Comparison of ENCODE assay signal across 2 cellular contexts in genomic region chr17:66425751-66426396, GRCh38.
TF ChIP-seq lines count a peak whose summit lies in the region.

No MANE protein-coding gene starts in this region.

TF ChIP-seq in GM23338, 12 proteins besides CTCF, POLR2A, EP300 and RAD21 (continued from another document):
- TF ChIP-seq, protein P1, sequence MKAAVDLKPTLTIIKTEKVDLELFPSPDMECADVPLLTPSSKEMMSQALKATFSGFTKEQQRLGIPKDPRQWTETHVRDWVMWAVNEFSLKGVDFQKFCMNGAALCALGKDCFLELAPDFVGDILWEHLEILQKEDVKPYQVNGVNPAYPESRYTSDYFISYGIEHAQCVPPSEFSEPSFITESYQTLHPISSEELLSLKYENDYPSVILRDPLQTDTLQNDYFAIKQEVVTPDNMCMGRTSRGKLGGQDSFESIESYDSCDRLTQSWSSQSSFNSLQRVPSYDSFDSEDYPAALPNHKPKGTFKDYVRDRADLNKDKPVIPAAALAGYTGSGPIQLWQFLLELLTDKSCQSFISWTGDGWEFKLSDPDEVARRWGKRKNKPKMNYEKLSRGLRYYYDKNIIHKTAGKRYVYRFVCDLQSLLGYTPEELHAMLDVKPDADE (IDR thresholded peaks at IDR 0.05) = no peak
- TF ChIP-seq JUNB (IDR thresholded peaks at IDR 0.05; ENCODE audit: unreplicated experiment) (no peak), STAT1 (IDR thresholded peaks at IDR 0.05; ENCODE audit: unreplicated experiment) (no peak), NANOG (IDR thresholded peaks at IDR 0.05; ENCODE audit: borderline replicate concordance) (no peak), POLR2AphosphoS5 (IDR thresholded peaks at IDR 0.05; ENCODE audit: low read depth) (no peak), ZNF114 (CRISPR knock-in tag; IDR thresholded peaks at IDR 0.05) (no peak), REST (IDR thresholded peaks at IDR 0.05; ENCODE audit: unreplicated experiment) (no peak)
- TF ChIP-seq, protein P2, sequence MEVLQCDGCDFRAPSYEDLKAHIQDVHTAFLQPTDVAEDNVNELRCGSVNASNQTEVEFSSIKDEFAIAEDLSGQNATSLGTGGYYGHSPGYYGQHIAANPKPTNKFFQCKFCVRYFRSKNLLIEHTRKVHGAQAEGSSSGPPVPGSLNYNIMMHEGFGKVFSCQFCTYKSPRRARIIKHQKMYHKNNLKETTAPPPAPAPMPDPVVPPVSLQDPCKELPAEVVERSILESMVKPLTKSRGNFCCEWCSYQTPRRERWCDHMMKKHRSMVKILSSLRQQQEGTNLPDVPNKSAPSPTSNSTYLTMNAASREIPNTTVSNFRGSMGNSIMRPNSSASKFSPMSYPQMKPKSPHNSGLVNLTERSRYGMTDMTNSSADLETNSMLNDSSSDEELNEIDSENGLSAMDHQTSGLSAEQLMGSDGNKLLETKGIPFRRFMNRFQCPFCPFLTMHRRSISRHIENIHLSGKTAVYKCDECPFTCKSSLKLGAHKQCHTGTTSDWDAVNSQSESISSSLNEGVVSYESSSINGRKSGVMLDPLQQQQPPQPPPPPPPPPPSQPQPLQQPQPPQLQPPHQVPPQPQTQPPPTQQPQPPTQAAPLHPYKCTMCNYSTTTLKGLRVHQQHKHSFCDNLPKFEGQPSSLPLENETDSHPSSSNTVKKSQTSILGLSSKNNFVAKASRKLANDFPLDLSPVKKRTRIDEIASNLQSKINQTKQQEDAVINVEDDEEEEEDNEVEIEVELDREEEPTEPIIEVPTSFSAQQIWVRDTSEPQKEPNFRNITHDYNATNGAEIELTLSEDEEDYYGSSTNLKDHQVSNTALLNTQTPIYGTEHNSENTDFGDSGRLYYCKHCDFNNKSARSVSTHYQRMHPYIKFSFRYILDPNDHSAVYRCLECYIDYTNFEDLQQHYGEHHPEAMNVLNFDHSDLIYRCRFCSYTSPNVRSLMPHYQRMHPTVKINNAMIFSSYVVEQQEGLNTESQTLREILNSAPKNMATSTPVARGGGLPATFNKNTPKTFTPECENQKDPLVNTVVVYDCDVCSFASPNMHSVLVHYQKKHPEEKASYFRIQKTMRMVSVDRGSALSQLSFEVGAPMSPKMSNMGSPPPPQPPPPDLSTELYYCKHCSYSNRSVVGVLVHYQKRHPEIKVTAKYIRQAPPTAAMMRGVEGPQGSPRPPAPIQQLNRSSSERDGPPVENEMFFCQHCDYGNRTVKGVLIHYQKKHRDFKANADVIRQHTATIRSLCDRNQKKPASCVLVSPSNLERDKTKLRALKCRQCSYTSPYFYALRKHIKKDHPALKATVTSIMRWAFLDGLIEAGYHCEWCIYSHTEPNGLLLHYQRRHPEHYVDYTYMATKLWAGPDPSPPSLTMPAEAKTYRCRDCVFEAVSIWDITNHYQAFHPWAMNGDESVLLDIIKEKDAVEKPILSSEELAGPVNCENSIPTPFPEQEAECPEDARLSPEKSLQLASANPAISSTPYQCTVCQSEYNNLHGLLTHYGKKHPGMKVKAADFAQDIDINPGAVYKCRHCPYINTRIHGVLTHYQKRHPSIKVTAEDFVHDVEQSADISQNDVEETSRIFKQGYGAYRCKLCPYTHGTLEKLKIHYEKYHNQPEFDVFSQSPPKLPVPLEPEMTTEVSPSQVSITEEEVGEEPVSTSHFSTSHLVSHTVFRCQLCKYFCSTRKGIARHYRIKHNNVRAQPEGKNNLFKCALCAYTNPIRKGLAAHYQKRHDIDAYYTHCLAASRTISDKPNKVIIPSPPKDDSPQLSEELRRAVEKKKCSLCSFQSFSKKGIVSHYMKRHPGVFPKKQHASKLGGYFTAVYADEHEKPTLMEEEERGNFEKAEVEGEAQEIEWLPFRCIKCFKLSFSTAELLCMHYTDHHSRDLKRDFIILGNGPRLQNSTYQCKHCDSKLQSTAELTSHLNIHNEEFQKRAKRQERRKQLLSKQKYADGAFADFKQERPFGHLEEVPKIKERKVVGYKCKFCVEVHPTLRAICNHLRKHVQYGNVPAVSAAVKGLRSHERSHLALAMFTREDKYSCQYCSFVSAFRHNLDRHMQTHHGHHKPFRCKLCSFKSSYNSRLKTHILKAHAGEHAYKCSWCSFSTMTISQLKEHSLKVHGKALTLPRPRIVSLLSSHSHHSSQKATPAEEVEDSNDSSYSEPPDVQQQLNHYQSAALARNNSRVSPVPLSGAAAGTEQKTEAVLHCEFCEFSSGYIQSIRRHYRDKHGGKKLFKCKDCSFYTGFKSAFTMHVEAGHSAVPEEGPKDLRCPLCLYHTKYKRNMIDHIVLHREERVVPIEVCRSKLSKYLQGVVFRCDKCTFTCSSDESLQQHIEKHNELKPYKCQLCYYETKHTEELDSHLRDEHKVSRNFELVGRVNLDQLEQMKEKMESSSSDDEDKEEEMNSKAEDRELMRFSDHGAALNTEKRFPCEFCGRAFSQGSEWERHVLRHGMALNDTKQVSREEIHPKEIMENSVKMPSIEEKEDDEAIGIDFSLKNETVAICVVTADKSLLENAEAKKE (CRISPR knock-in tag; IDR thresholded peaks at IDR 0.05) = no peak

TF ChIP-seq in liver, 16 proteins besides CTCF, POLR2A, EP300 and RAD21 (continued from another document):
- TF ChIP-seq ZBTB33 (IDR thresholded peaks at IDR 0.05) (no peak), HNF4A (conservative IDR thresholded peaks at IDR 0.05) (no peak), REST (IDR thresholded peaks at IDR 0.05) (no peak), HNF4G (IDR thresholded peaks at IDR 0.05) (no peak), RXRA (IDR thresholded peaks at IDR 0.05) (no peak), YY1 (IDR thresholded peaks at IDR 0.05) (no peak)
- TF ChIP-seq, protein P3, sequence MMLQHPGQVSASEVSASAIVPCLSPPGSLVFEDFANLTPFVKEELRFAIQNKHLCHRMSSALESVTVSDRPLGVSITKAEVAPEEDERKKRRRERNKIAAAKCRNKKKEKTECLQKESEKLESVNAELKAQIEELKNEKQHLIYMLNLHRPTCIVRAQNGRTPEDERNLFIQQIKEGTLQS (IDR thresholded peaks at IDR 0.05) = no peak
TF ChIP-seq in liver: peak in this region for 0.
